9 cellular contexts compared by ENCODE assay signal in the genomic region with DNA sequence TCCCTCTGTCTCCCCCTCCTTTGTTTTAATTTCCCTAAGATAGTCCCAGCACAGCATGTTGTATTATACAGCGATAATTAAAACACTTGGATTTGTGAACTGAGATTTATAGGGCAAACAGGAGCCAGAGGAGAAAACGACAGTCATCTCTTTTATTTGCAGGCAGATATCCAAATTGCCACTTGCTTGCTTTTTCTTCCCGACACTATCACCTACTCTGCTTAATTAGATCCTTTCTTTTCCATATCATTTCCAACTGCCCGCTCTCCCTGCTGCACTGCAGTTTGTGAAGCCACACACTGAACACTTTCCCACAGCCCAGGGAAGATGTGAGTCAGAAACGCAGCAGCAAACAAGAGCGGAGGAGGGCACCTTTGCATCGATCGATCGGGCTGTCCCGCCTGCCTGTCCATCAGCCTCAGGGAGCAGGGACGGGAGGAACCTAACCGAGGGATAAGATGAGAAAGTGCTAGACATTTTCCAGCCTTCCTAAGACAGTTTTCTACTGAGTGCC. TPM values are rescaled to one million over a fixed set of nuclear protein-coding genes. Genes with fewer than 3 reads are reported as not detected.
A peak's percentile ranks its signal among the peaks of the same experiment; 100 is the strongest.
DNase-seq lines count a peak whose midpoint lies in the region; ATAC-seq and TF ChIP-seq lines count a peak whose summit lies in the region.
"Had no signal": no experiment of that assay in that cellular context is flagged by ENCODE, and none has a peak within 500 bp of the region (broad histone marks: within the 10 kb centered on the region; RNA-seq: fewer than 3 reads in every experiment).

No MANE protein-coding gene starts in this region.

- H3K9me3 Mint-ChIP-seq in activated CD4-positive, alpha-beta memory T cell treated with anti-CD3 and anti-CD28 coated beads for 36 hours: no peaks in the 10 kb centered on the region
- H3K9me3 Mint-ChIP-seq in activated CD4-positive, alpha-beta memory T cell treated with anti-CD3 and anti-CD28 coated beads, Interleukin-2, amount 10 ng/mL, durations not matched to agents 7 days and 5 days: no peaks in the 10 kb centered on the region
- no peaks in the 10 kb centered on the region for H3K9me3 Mint-ChIP-seq in natural killer cell

- H3K27ac Mint-ChIP-seq in activated CD4-positive, alpha-beta memory T cell treated with anti-CD3 and anti-CD28 coated beads for 36 hours: no peak overlapping the region
- H3K27ac Mint-ChIP-seq in activated CD4-positive, alpha-beta memory T cell treated with anti-CD3 and anti-CD28 coated beads, Interleukin-2, amount 10 ng/mL, durations not matched to agents 7 days and 5 days: no peak overlapping the region
- H3K27ac Mint-ChIP-seq in natural killer cell: peak overlapping the region in 1 of 2 donors; percentile 28

- no peaks in the 10 kb centered on the region for H3K79me2 ChIP-seq in PC-3 (ENCODE audit: low read length)
- H3K79me2 ChIP-seq: parathyroid adenoma had no signal

- peak overlapping the region; percentile 68 for H3K4me2 ChIP-seq in PC-3 (ENCODE audit: low read length)

- no peaks in the 10 kb centered on the region for H3K9me2 ChIP-seq in PC-3 (replicated peaks; ENCODE audit: low read length)

- no TSS peak for BruUV-seq in PC-3 (replicated peaks; lab: Mats Ljungman, UMichigan)

- no peaks in the 10 kb centered on the region for H3K36me3 ChIP-seq in PC-3 (ENCODE audit: low read depth, low read length)
- no peaks in the 10 kb centered on the region for H3K36me3 ChIP-seq in transverse colon

- TF ChIP-seq EP300 in transverse colon (IDR thresholded peaks at IDR 0.05; ENCODE audit: low read depth): no peak

- H3K9ac ChIP-seq in PC-3 (ENCODE audit: low read length): peak overlapping the region; percentile 47
- H3K9ac ChIP-seq: parathyroid adenoma had no signal

- no peaks in the 10 kb centered on the region for H3K9me3 ChIP-seq in PC-3 (ENCODE audit: low read length)
- H3K9me3 ChIP-seq in transverse colon: no peaks in the 10 kb centered on the region

- H3K27me3 ChIP-seq in PC-3 (ENCODE audit: low read length): no peaks in the 10 kb centered on the region
- no peaks in the 10 kb centered on the region for H3K27me3 ChIP-seq in transverse colon

- TF ChIP-seq POLR2A in transverse colon (IDR thresholded peaks at IDR 0.05): no peak

- CTCF ChIA-PET in activated CD4-positive, alpha-beta memory T cell treated with anti-CD3 and anti-CD28 coated beads for 36 hours (lab: Charles Lee): no interaction called here
- CTCF ChIA-PET in activated CD4-positive, alpha-beta memory T cell treated with anti-CD3 and anti-CD28 coated beads, Interleukin-2, amount 10 ng/mL, durations not matched to agents 7 days and 5 days (lab: Charles Lee): no interaction called here
- CTCF ChIA-PET in PC-3 (lab: Charles Lee): no interaction called here

- H3F3A ChIP-seq in PC-3 (ENCODE audit: low read length, unreplicated experiment): no peaks in the 10 kb centered on the region

- no peak for TF ChIP-seq CTCF in PC-3 (conservative IDR thresholded peaks at IDR 0.05; ENCODE audit: low read depth, low read length)
- TF ChIP-seq CTCF in transverse colon (IDR thresholded peaks at IDR 0.05): no peak
- TF ChIP-seq CTCF in natural killer cell (IDR thresholded peaks at IDR 0.05): no peak

- peaks cover 40% of the 10 kb centered on the region for H3K4me1 Mint-ChIP-seq in activated CD4-positive, alpha-beta memory T cell treated with anti-CD3 and anti-CD28 coated beads for 36 hours (ENCODE audit: low read depth)
- peaks cover 30% of the 10 kb centered on the region for H3K4me1 Mint-ChIP-seq in activated CD4-positive, alpha-beta memory T cell treated with anti-CD3 and anti-CD28 coated beads, Interleukin-2, amount 10 ng/mL, durations not matched to agents 7 days and 5 days
- peaks cover 13 to 36% of the 10 kb centered on the region in 2 donors for H3K4me1 Mint-ChIP-seq in natural killer cell

- peak overlapping the region; percentile 12; the same call in 1 of the 2 replicates for H3K4me3 ChIP-seq in PC-3 (ENCODE audit: low read length)
- no peak overlapping the region for H3K4me3 ChIP-seq in skeletal muscle cell (ENCODE audit: low read depth, low read length)
- no peak overlapping the region for H3K4me3 ChIP-seq in transverse colon

- H3K36me3 Mint-ChIP-seq in activated CD4-positive, alpha-beta memory T cell treated with anti-CD3 and anti-CD28 coated beads for 36 hours: no peaks in the 10 kb centered on the region
- no peaks in the 10 kb centered on the region for H3K36me3 Mint-ChIP-seq in activated CD4-positive, alpha-beta memory T cell treated with anti-CD3 and anti-CD28 coated beads, Interleukin-2, amount 10 ng/mL, durations not matched to agents 7 days and 5 days (ENCODE audit: low read depth)
- no peaks in the 10 kb centered on the region for H3K36me3 Mint-ChIP-seq in natural killer cell

- peak overlapping the region; percentile 36 for H3K27ac ChIP-seq in PC-3 (ENCODE audit: low read length)
- no peak overlapping the region for H3K27ac ChIP-seq in transverse colon
- H3K27ac ChIP-seq: parathyroid adenoma had no signal

- ATAC-seq in PC-3 (peak; percentile 69), natural killer cell (no peak)

- H4K20me1 ChIP-seq in PC-3 (ENCODE audit: low read length): no peaks in the 10 kb centered on the region

- H3K27me3 Mint-ChIP-seq in activated CD4-positive, alpha-beta memory T cell treated with anti-CD3 and anti-CD28 coated beads for 36 hours: no peaks in the 10 kb centered on the region
- no peaks in the 10 kb centered on the region for H3K27me3 Mint-ChIP-seq in activated CD4-positive, alpha-beta memory T cell treated with anti-CD3 and anti-CD28 coated beads, Interleukin-2, amount 10 ng/mL, durations not matched to agents 7 days and 5 days
- no peaks in the 10 kb centered on the region for H3K27me3 Mint-ChIP-seq in natural killer cell (ENCODE audit: low read depth in 2 of 2)

- H3K4me1 ChIP-seq in PC-3 (ENCODE audit: insufficient read depth, low read length): peaks cover 31% of the 10 kb centered on the region
- H3K4me1 ChIP-seq in transverse colon: peaks cover 3 to 43% (median 22%) of the 10 kb centered on the region in 4 donors

- in situ Hi-C loops in transverse colon (cut with MboI; ENCODE audit: low pct_ligation_motif_present in 1 of 4, low pct_unique_long_range_greater_than_20kb in 1 of 4, low sequenced_read_pairs in 3 of 4): no loop called here

- POLR2A ChIA-PET in activated CD4-positive, alpha-beta memory T cell treated with anti-CD3 and anti-CD28 coated beads for 36 hours (lab: Charles Lee): no interaction called here
- POLR2A ChIA-PET in activated CD4-positive, alpha-beta memory T cell treated with anti-CD3 and anti-CD28 coated beads, Interleukin-2, amount 10 ng/mL, durations not matched to agents 7 days and 5 days (lab: Charles Lee): no interaction called here
- POLR2A ChIA-PET in PC-3 (lab: Charles Lee; ENCODE audit: unreplicated experiment): no interaction called here

- H2AFZ ChIP-seq in PC-3 (ENCODE audit: low read length): no peak overlapping the region
- H2AFZ ChIP-seq: parathyroid adenoma had no signal

- no peak overlapping the region for H3K4me3 Mint-ChIP-seq in activated CD4-positive, alpha-beta memory T cell treated with anti-CD3 and anti-CD28 coated beads for 36 hours
- no peak overlapping the region for H3K4me3 Mint-ChIP-seq in activated CD4-positive, alpha-beta memory T cell treated with anti-CD3 and anti-CD28 coated beads, Interleukin-2, amount 10 ng/mL, durations not matched to agents 7 days and 5 days
- H3K4me3 Mint-ChIP-seq in natural killer cell: no peak overlapping the region

- peak; percentile 28 for DNase-seq in activated CD4-positive, alpha-beta memory T cell treated with anti-CD3 and anti-CD28 coated beads for 36 hours
- no peak for DNase-seq in activated CD4-positive, alpha-beta memory T cell treated with anti-CD3 and anti-CD28 coated beads, Interleukin-2, amount 10 ng/mL, durations not matched to agents 7 days and 5 days
- DNase-seq in PC-3 (peak; percentile 75), fibroblast of peridontal ligament (ENCODE audit: extremely low read depth) (peak; percentile 21), skeletal muscle cell (ENCODE audit: low read depth) (peak; percentile 55), GDM1 (lab: John Stamatoyannopoulos, UW) (no peak), transverse colon (no peak), natural killer cell (no peak)

- intact Hi-C loops in activated CD4-positive, alpha-beta memory T cell treated with anti-CD3 and anti-CD28 coated beads for 36 hours (cut with micrococcal nuclease): no loop called here
- intact Hi-C loops in PC-3 (cut with micrococcal nuclease) (loop anchor here (5.0 kb wide), 1 partner anchor 208 kb away; no protein-coding TSS in a partner anchor), transverse colon (cut with DNase I; ENCODE audit: low total_unique reads) (no loop called here), natural killer cell (cut with micrococcal nuclease) (no loop called here)

- WGBS in transverse colon (ENCODE audit: low coverage in 1 of 2), 2 donors: 31 to 46% methylated on average over 4 to 12 of the region's 12 CpGs

RNA-seq across cellular contexts. Expression of a gene that starts 35.8 kb away (rescaled TPM):
- 1 to 10 TPM; 1.1 to 1.2 TPM for total RNA-seq in activated CD4-positive, alpha-beta memory T cell treated with anti-CD3 and anti-CD28 coated beads for 36 hours
- 1 to 10 TPM in 1 of 2 experiments, under 1 TPM in 1; 0.86 to 1.3 TPM for total RNA-seq in activated CD4-positive, alpha-beta memory T cell treated with anti-CD3 and anti-CD28 coated beads, Interleukin-2, amount 10 ng/mL, durations not matched to agents 7 days and 5 days
- total RNA-seq in PC-3 (2014; rRNA removed) (32.1 and 38.4 TPM in 2 replicates), transverse colon (10 to 100 TPM in 3 of 4 donors, 1 to 10 TPM in 1; 8.2 to 19.3 (median 15.7) TPM), natural killer cell (1 to 10 TPM in 1 of 3 donors, under 1 TPM in 2; 0.20 to 1.3 (median 0.40) TPM)

Comparison
In these comparisons a context has a peak if more than half of its experiments do, and no peak if none do; other contexts are left out.
1. DNase-seq: peak in activated CD4-positive, alpha-beta memory T cell treated with anti-CD3 and anti-CD28 coated beads for 36 hours (single experiment), PC-3 (single experiment), fibroblast of peridontal ligament (single experiment) and skeletal muscle cell (single experiment); none in activated CD4-positive, alpha-beta memory T cell treated with anti-CD3 and anti-CD28 coated beads, Interleukin-2, amount 10 ng/mL, durations not matched to agents 7 days and 5 days (single experiment), GDM1 (single experiment), transverse colon (single experiment) and natural killer cell (single experiment).